ENCODE assay signal across 17 cellular contexts in the genomic region with DNA sequence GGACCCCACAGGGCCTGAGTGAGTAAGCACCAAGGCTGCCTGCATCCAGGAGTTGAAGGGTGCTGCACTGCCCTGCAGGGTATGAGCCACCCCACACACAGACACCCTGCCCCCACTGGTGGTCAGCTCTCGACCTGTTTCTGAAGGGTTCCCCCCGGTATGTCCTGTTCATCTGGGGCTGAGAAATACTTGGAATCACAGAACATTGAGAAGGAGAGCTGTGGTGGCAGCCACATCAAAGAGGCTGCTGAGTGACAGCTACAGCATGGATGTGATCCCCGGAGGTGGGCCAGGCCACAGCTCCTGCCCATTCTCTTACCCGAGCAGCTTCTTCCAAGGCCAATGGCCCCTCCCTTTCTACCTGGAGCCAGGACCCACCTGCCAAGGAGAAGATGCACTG.
DNase-seq lines count a peak whose midpoint lies in the region; ATAC-seq and TF ChIP-seq lines count a peak whose summit lies in the region.
"Had no signal": no experiment of that assay in that cellular context is flagged by ENCODE, and none has a peak within 500 bp of the region (broad histone marks: within the 10 kb centered on the region; RNA-seq: fewer than 3 reads in every experiment).

No MANE protein-coding gene starts in this region.

- POLR2A ChIA-PET in MCF 10A (lab: Yijun Ruan, JAX), result interaction anchor here (1.7 kb wide), 1 partner anchor 163 kb away, joined by 4 read pairs; no protein-coding TSS in a partner anchor

- H3K4me3 ChIP-seq in mammary epithelial cell (replicated peaks in 1 of 3; ENCODE audit: insufficient read depth in 1 of 3, low read depth in 2 of 3, low read length in 3 of 3), result no peak overlapping the region
- no peak overlapping the region for H3K4me3 ChIP-seq in MM.1S (ENCODE audit: low read length)
- no peak overlapping the region for H3K4me3 ChIP-seq in lower lobe of right lung
- H3K4me3 ChIP-seq in effector memory CD4-positive, alpha-beta T cell (ENCODE audit: insufficient read depth, low read depth, low read length, poor library complexity, severe bottlenecking), result no peak overlapping the region
- H3K4me3 ChIP-seq: BLaER1, GM23338 had no signal

- BruUV-seq in MCF 10A (replicated peaks; lab: Mats Ljungman, UMichigan) (no TSS peak), mammary epithelial cell (replicated peaks; lab: Mats Ljungman, UMichigan) (no TSS peak)

- TF ChIP-seq CTCF in MCF 10A (IDR thresholded peaks at IDR 0.05; ENCODE audit: unreplicated experiment) (no peak), mammary epithelial cell (conservative IDR thresholded peaks at IDR 0.05 in 1 of 2, IDR thresholded peaks at IDR 0.05 in 1 of 2; ENCODE audit: extremely low read depth in 1 of 2, insufficient read depth in 1 of 2, low read depth in 1 of 2, low read length in 2 of 2) (no peak), MM.1S (IDR thresholded peaks at IDR 0.05; ENCODE audit: low read length) (no peak), lower lobe of right lung (IDR thresholded peaks at IDR 0.05) (no peak)

- no peaks in the 10 kb centered on the region for H3K27me3 ChIP-seq in mammary epithelial cell (ENCODE audit: insufficient read depth, low read length)
- H3K27me3 ChIP-seq in MM.1S (replicated peaks; ENCODE audit: insufficient read depth, low read length), result no peaks in the 10 kb centered on the region
- peaks cover 7% of the 10 kb centered on the region for H3K27me3 ChIP-seq in lower lobe of right lung (ENCODE audit: low read depth)
- no peaks in the 10 kb centered on the region for H3K27me3 ChIP-seq in effector memory CD4-positive, alpha-beta T cell (replicated peaks; ENCODE audit: control insufficient read depth, insufficient read depth, low read length, poor library complexity, severe bottlenecking)
- H3K27me3 ChIP-seq: BLaER1 had no signal

- no peaks in the 10 kb centered on the region for H3K9me3 ChIP-seq in mammary epithelial cell (replicated peaks; ENCODE audit: insufficient read depth, low read length)
- no peaks in the 10 kb centered on the region for H3K9me3 ChIP-seq in MM.1S (replicated peaks; ENCODE audit: insufficient read depth, low read length)
- no peaks in the 10 kb centered on the region for H3K9me3 ChIP-seq in lower lobe of right lung
- H3K9me3 ChIP-seq in effector memory CD4-positive, alpha-beta T cell (ENCODE audit: control insufficient read depth, low read length), result no peaks in the 10 kb centered on the region
- H3K9me3 ChIP-seq: Caco-2 had no signal

- H2AFZ ChIP-seq in mammary epithelial cell (ENCODE audit: low read depth, low read length) (no peak overlapping the region), MM.1S (ENCODE audit: low read length) (no peak overlapping the region)
- H2AFZ ChIP-seq: GM23338 had no signal

- CTCF ChIA-PET in MCF 10A (lab: Yijun Ruan, JAX), result interaction anchor here (1.0 to 1.6 kb wide), 2 partner anchors 163 to 165 kb away, joined by 3 to 5 read pairs; no protein-coding TSS in a partner anchor
- CTCF ChIA-PET in mammary epithelial cell (lab: Charles Lee; ENCODE audit: low non-redundant PET), result no interaction called here

- dilution Hi-C loops in mammary epithelial cell (cut with HindIII; ENCODE audit: low sequenced_read_pairs), result loop anchor here (10.0 kb wide), 1 partner anchor 412 kb away; no protein-coding TSS in a partner anchor

- H3K27ac Mint-ChIP-seq in MCF 10A (ENCODE audit: low read depth, unreplicated experiment), result peak overlapping the region; percentile 4
- H3K27ac Mint-ChIP-seq: GM23338 had no signal

- intact Hi-C loops in MCF 10A (cut with micrococcal nuclease) (no loop called here), mammary epithelial cell (cut with micrococcal nuclease) (no loop called here), lower lobe of right lung (cut with DNase I) (no loop called here), posterior vena cava (cut with DNase I) (no loop called here)

- DNase-seq in MCF 10A (ENCODE audit: unreplicated experiment), result no peak
- no peak for DNase-seq in mammary epithelial cell
- DNase-seq in MM.1S, result no peak
- no peak for DNase-seq in lower lobe of right lung
- peak; percentile 54 for DNase-seq in posterior vena cava (ENCODE audit: low spot score)
- no peak for DNase-seq in stimulated activated CD4-positive, alpha-beta T cell treated with anti-CD3 and anti-CD28 coated beads, Interleukin-15, amount 100 ng/mL, for 24 hours
- no peak for DNase-seq in effector memory CD4-positive, alpha-beta T cell
- no peak for DNase-seq in activated CD4-positive, alpha-beta T cell treated with anti-CD3 and anti-CD28 coated beads, Interleukin-2, amount 50 U/mL, for 1 hour
- DNase-seq: 8988T; AML-193; Caco-2; CD8-positive, alpha-beta memory T cell; DND-41; GDM1; H7 had no signal

- in situ Hi-C loops in mammary epithelial cell (cut with MboI; ENCODE audit: low sequenced_read_pairs in 2 of 2), result no loop called here

- H3K4me1 ChIP-seq in mammary epithelial cell (ENCODE audit: insufficient read depth, low read length) (peaks cover 30% of the 10 kb centered on the region), MM.1S (ENCODE audit: low read length) (peaks cover 46% of the 10 kb centered on the region), lower lobe of right lung (peaks cover 16% of the 10 kb centered on the region)
- H3K4me1 ChIP-seq in effector memory CD4-positive, alpha-beta T cell (ENCODE audit: control insufficient read depth, insufficient read depth, low read length, poor library complexity, severe bottlenecking), result peaks cover 12% of the 10 kb centered on the region

- H3K4me1 Mint-ChIP-seq in MCF 10A (ENCODE audit: insufficient read depth, unreplicated experiment), result peaks cover 24% of the 10 kb centered on the region

- ATAC-seq in lower lobe of right lung, result no peak
- ATAC-seq: GM23338 had no signal

- 100% methylated on average over 4 of the region's 4 CpGs for WGBS in mammary epithelial cell (ENCODE audit: low coverage, missing lambda C conversion rate)

- no peaks in the 10 kb centered on the region for H3K9me3 Mint-ChIP-seq in MCF 10A (ENCODE audit: unreplicated experiment)

- H3K4me3 Mint-ChIP-seq in MCF 10A (ENCODE audit: unreplicated experiment), result no peak overlapping the region
- H3K4me3 Mint-ChIP-seq: CD8-positive, alpha-beta memory T cell; GM23338 had no signal

- peaks cover 30% of the 10 kb centered on the region for H3F3A ChIP-seq in MM.1S (ENCODE audit: insufficient read depth, low read length)

- H3K9ac ChIP-seq in mammary epithelial cell (ENCODE audit: insufficient read depth, low read length) (no peak overlapping the region), MM.1S (ENCODE audit: low read length) (no peak overlapping the region)
- H3K9ac ChIP-seq: BLaER1 had no signal

- H3K79me2 ChIP-seq in mammary epithelial cell (ENCODE audit: insufficient read depth, low read length), result no peaks in the 10 kb centered on the region
- no peaks in the 10 kb centered on the region for H3K79me2 ChIP-seq in MM.1S (ENCODE audit: low read length)

- H4K20me1 ChIP-seq in mammary epithelial cell (ENCODE audit: insufficient read depth, low read length) (no peaks in the 10 kb centered on the region), MM.1S (ENCODE audit: insufficient read depth, low read length) (no peaks in the 10 kb centered on the region)

- H3K36me3 Mint-ChIP-seq in MCF 10A (ENCODE audit: insufficient read depth, unreplicated experiment), result no peaks in the 10 kb centered on the region

- H3K9me2 ChIP-seq in MM.1S (replicated peaks; ENCODE audit: insufficient read depth, low read length), result no peaks in the 10 kb centered on the region

- no peaks in the 10 kb centered on the region for H3K27me3 Mint-ChIP-seq in MCF 10A (ENCODE audit: insufficient read depth, unreplicated experiment)

- no peak overlapping the region for H3K27ac ChIP-seq in mammary epithelial cell (ENCODE audit: insufficient read depth, low read depth, low read length)
- H3K27ac ChIP-seq in MM.1S (ENCODE audit: low read length), result peak overlapping the region; percentile 57; the same call in 1 of the 2 replicates
- peak overlapping the region; percentile 6 for H3K27ac ChIP-seq in lower lobe of right lung
- H3K27ac ChIP-seq in effector memory CD4-positive, alpha-beta T cell (ENCODE audit: insufficient read depth, low read length, poor library complexity, severe bottlenecking), result no peak overlapping the region
- H3K27ac ChIP-seq: BLaER1 had no signal

- H3K36me3 ChIP-seq in mammary epithelial cell (ENCODE audit: insufficient read depth, low read length) (no peaks in the 10 kb centered on the region), MM.1S (replicated peaks; ENCODE audit: insufficient read depth, low read length) (no peaks in the 10 kb centered on the region), lower lobe of right lung (no peaks in the 10 kb centered on the region)
- H3K36me3 ChIP-seq in effector memory CD4-positive, alpha-beta T cell (ENCODE audit: control insufficient read depth, insufficient read depth, low read length), result no peaks in the 10 kb centered on the region

- H3K4me2 ChIP-seq in mammary epithelial cell (ENCODE audit: insufficient read depth, low read depth, low read length) (no peak overlapping the region), MM.1S (ENCODE audit: low read depth, low read length) (no peak overlapping the region)
- H3K4me2 ChIP-seq: BLaER1, GM23338 had no signal

Comparison
In these comparisons a context has a peak if more than half of its experiments do, and no peak if none do; other contexts are left out.
1. H3K27ac ChIP-seq: peak in MM.1S (single experiment) and lower lobe of right lung (single experiment); none in mammary epithelial cell (single experiment) and effector memory CD4-positive, alpha-beta T cell (single experiment).